9 cellular contexts compared by ENCODE assay signal in the genomic region with DNA sequence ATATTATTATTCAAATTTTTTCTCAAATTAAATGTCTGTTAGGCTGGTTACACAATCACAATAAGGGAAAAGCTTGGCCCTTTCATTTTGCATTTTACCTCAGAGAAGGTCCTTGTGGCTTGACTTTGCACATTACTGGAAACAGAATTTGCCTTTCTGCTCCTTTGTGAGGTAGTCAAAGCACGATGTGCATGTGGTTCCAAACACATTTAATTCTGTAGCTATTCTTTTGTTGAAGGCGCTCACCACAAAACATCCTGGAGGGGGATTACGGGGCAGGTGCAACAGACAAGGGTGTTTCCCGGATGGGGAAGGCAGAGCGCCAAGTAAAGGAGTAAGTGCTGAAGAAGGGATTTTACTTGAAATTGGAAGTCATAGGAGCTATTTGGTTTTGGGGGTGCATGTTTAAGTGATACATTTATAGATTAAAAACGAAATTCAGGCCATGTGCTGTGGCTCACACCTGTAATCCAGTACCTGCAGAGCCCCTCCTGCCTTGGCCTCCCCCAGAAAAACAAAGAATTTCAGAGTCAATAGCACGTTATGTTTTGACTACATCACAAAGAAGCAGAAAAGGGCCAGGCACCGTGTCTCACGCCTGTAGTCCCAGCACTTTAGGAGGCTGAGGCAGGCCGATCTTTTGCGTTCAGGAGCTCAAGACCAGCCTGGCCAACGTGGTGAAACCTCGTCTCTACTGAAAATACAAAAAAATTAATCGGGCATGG. TPM values are rescaled to one million over a fixed set of nuclear protein-coding genes. Genes with fewer than 3 reads are reported as not detected.
A peak's percentile ranks its signal among the peaks of the same experiment; 100 is the strongest.
DNase-seq lines count a peak whose midpoint lies in the region; ATAC-seq and TF ChIP-seq lines count a peak whose summit lies in the region.
"Had no signal": no experiment of that assay in that cellular context is flagged by ENCODE, and none has a peak within 500 bp of the region (broad histone marks: within the 10 kb centered on the region; RNA-seq: fewer than 3 reads in every experiment).

No MANE protein-coding gene starts in this region.

- intact Hi-C loops in testis (cut with DNase I; ENCODE audit: low total_unique reads), result no loop called here

- TF ChIP-seq POLR2A in testis (IDR thresholded peaks at IDR 0.05), result no peak

- H3K4me3 ChIP-seq in testis (no peak overlapping the region), right atrium auricular region (no peak overlapping the region)
- H3K4me3 ChIP-seq: heart left ventricle had no signal

- H3K4me3 Mint-ChIP-seq in memory B cell, result peak overlapping the region; percentile 33

- H3K9me3 Mint-ChIP-seq in memory B cell, result peaks cover 3% of the 10 kb centered on the region

- H3K27me3 Mint-ChIP-seq in memory B cell, result peaks cover 2% of the 10 kb centered on the region

- no peaks in the 10 kb centered on the region for H3K36me3 ChIP-seq in testis (ENCODE audit: low read depth, missing control alignments)
- H3K36me3 ChIP-seq in right atrium auricular region, result no peaks in the 10 kb centered on the region
- H3K36me3 ChIP-seq: heart left ventricle had no signal

- H3K9me3 ChIP-seq in testis, result no peaks in the 10 kb centered on the region
- no peaks in the 10 kb centered on the region for H3K9me3 ChIP-seq in right atrium auricular region

- ATAC-seq in GM18508 (IDR thresholded peaks at IDR 0.05; ENCODE audit: insufficient read depth, unreplicated experiment), result peak; percentile 41
- ATAC-seq in GM21529 (IDR thresholded peaks at IDR 0.05; ENCODE audit: unreplicated experiment), result peak; percentile 63
- ATAC-seq in memory B cell (ENCODE audit: low read depth), result peak; percentile 80
- ATAC-seq: heart left ventricle had no signal

- H3K27ac ChIP-seq in testis, result no peak overlapping the region
- no peak overlapping the region for H3K27ac ChIP-seq in right atrium auricular region
- H3K27ac ChIP-seq: heart left ventricle had no signal

- WGBS in testis, 2 donors, result 78 to 82% methylated on average over 14 of the region's 14 CpGs

- peaks cover 4% of the 10 kb centered on the region for H3K36me3 Mint-ChIP-seq in memory B cell

- H3K4me1 ChIP-seq in testis, result no peaks in the 10 kb centered on the region
- no peaks in the 10 kb centered on the region for H3K4me1 ChIP-seq in right atrium auricular region
- H3K4me1 ChIP-seq: heart left ventricle had no signal

- TF ChIP-seq CTCF in testis (IDR thresholded peaks at IDR 0.05) (no peak), right atrium auricular region (IDR thresholded peaks at IDR 0.05) (no peak)

- H3K27ac Mint-ChIP-seq in memory B cell, result no peak overlapping the region

- H3K27me3 ChIP-seq in testis (no peaks in the 10 kb centered on the region), right atrium auricular region (no peaks in the 10 kb centered on the region)
- H3K27me3 ChIP-seq: heart left ventricle had no signal

- peaks cover 14% of the 10 kb centered on the region for H3K4me1 Mint-ChIP-seq in memory B cell

- DNase-seq in NCI-H2029 treated with DMSO at 0.1 percent for 48 hours (lab: John Stamatoyannopoulos, UW) (peak; percentile 7), memory B cell (ENCODE audit: low spot score in 2 of 2) (no peak), testis (no peak), iPS-NIHi7 (ENCODE audit: extremely low spot score) (no peak), right atrium auricular region (ENCODE audit: low spot score) (no peak), dermis blood vessel endothelial cell (no peak)
- DNase-seq: heart left ventricle had no signal

RNA-seq across cellular contexts. Expression of a gene that starts 31.2 kb away (rescaled TPM):
- total RNA-seq in testis (10 to 100 TPM; 27.5 to 37.6 TPM), right atrium auricular region (1 to 10 TPM; 5.0 to 6.1 TPM), dermis blood vessel endothelial cell (11.9 and 13.1 TPM in 2 replicates)
- 56.6 TPM for polyA plus RNA-seq in testis (ENCODE audit: insufficient read depth, low read depth, low replicate concordance)

RNA-seq across cellular contexts. Expression of a gene that starts 56.1 kb away (rescaled TPM):
- 10 to 100 TPM; 44.0 to 51.2 TPM for total RNA-seq in testis
- 13.5 TPM for polyA plus RNA-seq in testis (ENCODE audit: insufficient read depth, low read depth, low replicate concordance)
- 10 to 100 TPM in 1 of 2 donors, 1 to 10 TPM in 1; 5.6 to 11.7 TPM for total RNA-seq in right atrium auricular region
- 30.3 and 30.6 TPM in 2 replicates for total RNA-seq in dermis blood vessel endothelial cell
